Comparison of ENCODE assay signal across 19 cellular contexts in genomic region chr15:66161108-66161507, GRCh38.
"Had no signal": no experiment of that assay in that cellular context is flagged by ENCODE, and none has a peak within 500 bp of the region (broad histone marks: within the 10 kb centered on the region; RNA-seq: fewer than 3 reads in every experiment).

No MANE protein-coding gene starts in this region.

- H3K27ac Mint-ChIP-seq: naive thymus-derived CD4-positive, alpha-beta T cell; nephron progenitor cell had no signal

- H3K27ac ChIP-seq: heart left ventricle, right atrium auricular region, sigmoid colon, skin epidermis, stomach, thoracic aorta, transverse colon had no signal

- H3K9me3 Mint-ChIP-seq: nephron progenitor cell had no signal

- ATAC-seq: esophagus mucosa; heart left ventricle; left lobe of liver; naive thymus-derived CD4-positive, alpha-beta T cell had no signal

- H3K4me1 ChIP-seq: heart left ventricle, right atrium auricular region, sigmoid colon, stomach, transverse colon had no signal

- H3K4me3 Mint-ChIP-seq: naive thymus-derived CD4-positive, alpha-beta T cell; nephron progenitor cell had no signal

- H3K9me3 ChIP-seq: heart left ventricle, right atrium auricular region, sigmoid colon, stomach, thoracic aorta, transverse colon had no signal

- DNase-seq: effector memory CD4-positive, alpha-beta T cell; hippocampal formation; mammary epithelial cell; naive thymus-derived CD4-positive, alpha-beta T cell; nephron progenitor cell; sigmoid colon; stimulated activated CD4-positive, alpha-beta T cell treated with anti-CD3 and anti-CD28 coated beads, Interleukin-12 subunit alpha, Interleukin-12 subunit beta, amount 100 ng/mL, for 4 hours; stimulated activated naive CD4-positive, alpha-beta T cell; stomach; substantia nigra; transverse colon had no signal

- H3K27me3 ChIP-seq: right atrium auricular region, sigmoid colon, transverse colon had no signal

- FAIRE-seq: endometrium, frontal cortex had no signal

- H3K4me3 ChIP-seq: heart left ventricle, right atrium auricular region, sigmoid colon, skin epidermis, stomach, thoracic aorta, transverse colon had no signal

- H3K36me3 ChIP-seq: heart left ventricle, right atrium auricular region, sigmoid colon, stomach, thoracic aorta, transverse colon had no signal

- H3K36me3 Mint-ChIP-seq: naive thymus-derived CD4-positive, alpha-beta T cell had no signal
